23 cellular contexts compared by ENCODE assay signal in genomic region chr11:69448471-69449284, GRCh38. TPM values are rescaled to one million over a fixed set of nuclear protein-coding genes. Genes with fewer than 3 reads are reported as not detected.
DNase-seq lines count a peak whose midpoint lies in the region; ATAC-seq and TF ChIP-seq lines count a peak whose summit lies in the region.
"Had no signal": no experiment of that assay in that cellular context is flagged by ENCODE, and none has a peak within 500 bp of the region (broad histone marks: within the 10 kb centered on the region; RNA-seq: fewer than 3 reads in every experiment).

No MANE protein-coding gene starts in this region.

- intact Hi-C loops in right cardiac atrium (cut with DNase I), result loop anchor here (10.0 kb wide), 2 partner anchors 154 to 186 kb away; partner anchors contain the start of gene MYEOV (in 3 of the 4)

- no peaks in the 10 kb centered on the region for H3K27me3 Mint-ChIP-seq in neural crest cell (ENCODE audit: low read depth)

- peaks cover 8% of the 10 kb centered on the region for H3K4me1 ChIP-seq in right cardiac atrium (ENCODE audit: control insufficient read depth, insufficient read depth, low read length)
- peaks cover 0 to 43% of the 10 kb centered on the region in 2 donors for H3K4me1 ChIP-seq in right atrium auricular region
- H3K4me1 ChIP-seq in duodenal mucosa (ENCODE audit: control insufficient read depth in 1 of 2, insufficient read depth in 2 of 2, low read length in 2 of 2), result peaks cover 17 to 24% of the 10 kb centered on the region in 2 donors

- peak overlapping the region; percentile 94 for H3K27ac Mint-ChIP-seq in neural crest cell (ENCODE audit: unreplicated experiment)
- H3K27ac Mint-ChIP-seq: naive thymus-derived CD4-positive, alpha-beta T cell had no signal

- H3K36me3 Mint-ChIP-seq in neural crest cell (ENCODE audit: low read depth), result no peaks in the 10 kb centered on the region

- 64% methylated on average over 15 of the region's 15 CpGs for WGBS in right cardiac atrium

- H3K27me3 ChIP-seq in right cardiac atrium (ENCODE audit: control insufficient read depth, insufficient read depth) (no peaks in the 10 kb centered on the region), right atrium auricular region (no peaks in the 10 kb centered on the region), duodenal mucosa (ENCODE audit: control insufficient read depth in 1 of 2, insufficient read depth in 2 of 2, low read length in 2 of 2) (no peaks in the 10 kb centered on the region)
- H3K27me3 ChIP-seq: ascending aorta, hepatocyte had no signal

- no peak overlapping the region for H3K4me3 ChIP-seq in right cardiac atrium (ENCODE audit: low read length)
- H3K4me3 ChIP-seq in right atrium auricular region, result no peak overlapping the region
- H3K4me3 ChIP-seq in duodenal mucosa (ENCODE audit: low read depth in 1 of 2, low read length in 2 of 2), result no peak overlapping the region
- H3K4me3 ChIP-seq: ascending aorta, hepatocyte, prostate gland had no signal

- H3K9me3 ChIP-seq in right cardiac atrium (ENCODE audit: control insufficient read depth, low read length) (no peaks in the 10 kb centered on the region), right atrium auricular region (no peaks in the 10 kb centered on the region), duodenal mucosa (ENCODE audit: control insufficient read depth in 1 of 2, low read length in 2 of 2) (no peaks in the 10 kb centered on the region)
- H3K9me3 ChIP-seq: ascending aorta, prostate gland had no signal

- peak overlapping the region; percentile 51 for H3K4me3 Mint-ChIP-seq in neural crest cell

- TF ChIP-seq CTCF in right atrium auricular region (IDR thresholded peaks at IDR 0.05) (no peak), neural crest cell (conservative IDR thresholded peaks at IDR 0.05) (no peak)

- H3K9ac ChIP-seq in duodenal mucosa (ENCODE audit: low read depth in 1 of 2, low read length in 2 of 2), result no peak overlapping the region

- DNase-seq in right cardiac atrium, result peak in 1 of 3 donors; percentile 29
- DNase-seq in right atrium auricular region (ENCODE audit: low spot score), result no peak
- no peak for DNase-seq in neural crest cell (ENCODE audit: low read depth, low spot score)
- DNase-seq in stimulated activated naive CD4-positive, alpha-beta T cell treated with Interleukin-2 at 50 U/mL for 16 hours (lab: John Stamatoyannopoulos, UW), result no peak
- DNase-seq in T1000 (lab: John Stamatoyannopoulos, UW), result no peak
- no peak for DNase-seq in DMS153 (lab: John Stamatoyannopoulos, UW)
- DNase-seq: activated CD4-positive, alpha-beta T cell treated with anti-CD3 and anti-CD28 coated beads, Interleukin-2, amount 50 U/mL, for 48 hours; activated naive CD4-positive, alpha-beta T cell treated with Interleukin-2 at 50 U/mL for 16 hours; cerebellar nuclear complex; HCEC 1CT; naive thymus-derived CD4-positive, alpha-beta T cell; NCI-H1105; NCI-H748 treated with DMSO at 0.1 percent for 48 hours; small intestine had no signal

- H3K9me3 Mint-ChIP-seq in neural crest cell, result peaks cover 6% of the 10 kb centered on the region

- H3K27ac ChIP-seq in right cardiac atrium (ENCODE audit: low read length) (peak overlapping the region; percentile 22), right atrium auricular region (peak overlapping the region in 1 of 2 donors; percentile 46), duodenal mucosa (ENCODE audit: low read depth, low read length) (peak overlapping the region; percentile 24)
- H3K27ac ChIP-seq: C4-2B, hepatocyte, prostate gland had no signal

- peak in 1 of 2 donors; percentile 3 for ATAC-seq in right cardiac atrium
- ATAC-seq in HG03159 (IDR thresholded peaks at IDR 0.05; ENCODE audit: unreplicated experiment), result no peak

- H3K36me3 ChIP-seq in right atrium auricular region (no peaks in the 10 kb centered on the region), duodenal mucosa (ENCODE audit: control insufficient read depth in 1 of 2, insufficient read depth in 2 of 2, low read length in 2 of 2) (no peaks in the 10 kb centered on the region)
- H3K36me3 ChIP-seq: ascending aorta, prostate gland had no signal

- peaks cover 60% of the 10 kb centered on the region for H3K4me1 Mint-ChIP-seq in neural crest cell

RNA-seq across cellular contexts. Expression of gene LINC01488, which starts 32.8 kb away (rescaled TPM):
- under 1 TPM in 2 of 4 donors, not detected in 2; 0.14 to 0.17 TPM for total RNA-seq in right cardiac atrium
- 0.16 TPM for polyA plus RNA-seq in right cardiac atrium
- total RNA-seq in right atrium auricular region, result not detected
- 0.11 TPM in 1 of 2 replicates, not detected in the other for total RNA-seq in neural crest cell
- total RNA-seq: A673; ascending aorta; G401; naive thymus-derived CD4-positive, alpha-beta T cell; prostate gland; T-helper 1 cell treated with Interleukin-12 subunit alpha and Interleukin-12 subunit beta and Interleukin-4 antibody, amounts not matched to agents 30 ng/mL and 1 ng/mL, for 36 hours had no signal
- polyA plus RNA-seq: naive thymus-derived CD4-positive, alpha-beta T cell; small intestine had no signal
